ENCODE assay signal across 13 cellular contexts in the genomic region with DNA sequence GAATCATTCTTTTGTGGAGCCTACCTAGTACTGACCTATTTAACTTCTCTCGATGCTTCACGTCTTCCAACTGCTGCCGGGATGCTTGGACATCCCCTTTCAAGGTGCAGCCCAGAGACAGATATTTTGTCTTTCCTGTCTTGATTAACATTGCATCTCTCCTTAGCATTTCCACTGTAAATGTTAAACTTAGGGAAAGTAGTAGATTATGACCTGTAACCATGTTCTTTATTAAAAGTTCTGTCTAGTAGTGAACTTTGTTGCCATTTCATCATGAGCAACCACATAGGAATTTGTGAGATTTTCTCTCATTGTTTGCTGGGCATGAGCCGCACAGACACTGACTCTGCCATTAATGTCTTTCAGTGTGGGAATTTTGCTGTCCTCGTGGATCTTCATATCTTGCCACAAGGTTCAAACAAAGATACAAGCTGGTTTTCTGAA.
A peak's percentile ranks its signal among the peaks of the same experiment; 100 is the strongest.
DNase-seq lines count a peak whose midpoint lies in the region; ATAC-seq and TF ChIP-seq lines count a peak whose summit lies in the region.
"Had no signal": no experiment of that assay in that cellular context is flagged by ENCODE, and none has a peak within 500 bp of the region (broad histone marks: within the 10 kb centered on the region; RNA-seq: fewer than 3 reads in every experiment).

No MANE protein-coding gene starts in this region.

- whole genome bisulfite sequencing in body of pancreas, 2 donors, result 73 to 80% methylated on average over 5 of the region's 5 CpGs

- H3K9me3 Mint-ChIP-seq in naive thymus-derived CD8-positive, alpha-beta T cell, result no peaks in the 10 kb centered on the region
- H3K9me3 Mint-ChIP-seq: T-helper 1 cell treated with Interleukin-12 subunit alpha and Interleukin-12 subunit beta and Interleukin-4 antibody, amounts not matched to agents 30 μg/mL and 1 μg/mL, for 36 hours had no signal

- H3K27me3 ChIP-seq in HCT116 (ENCODE audit: insufficient read depth, low read length), result no peaks in the 10 kb centered on the region
- no peaks in the 10 kb centered on the region for H3K27me3 ChIP-seq in thoracic aorta (replicated peaks; ENCODE audit: insufficient read depth)
- no peaks in the 10 kb centered on the region for H3K27me3 ChIP-seq in body of pancreas
- H3K27me3 ChIP-seq: left lung, thyroid gland had no signal

- peaks cover 3% of the 10 kb centered on the region; the same call in 1 of the 2 replicates for H4K20me1 ChIP-seq in HCT116 (ENCODE audit: insufficient read depth)

- no peaks in the 10 kb centered on the region for H3K27me3 Mint-ChIP-seq in naive thymus-derived CD8-positive, alpha-beta T cell
- H3K27me3 Mint-ChIP-seq: progenitor cell of endocrine pancreas had no signal

- CTCF ChIA-PET in HCT116 (lab: Charles Lee), result no interaction called here

- TF ChIP-seq CTCF in HCT116 (IDR thresholded peaks at IDR 0.05 in 2 of 3, conservative IDR thresholded peaks at IDR 0.05 in 1 of 3; ENCODE audit: borderline replicate concordance in 1 of 3, insufficient read depth in 1 of 3, low read depth in 2 of 3, low read length in 2 of 3) (no peak), astrocyte of the cerebellum (IDR thresholded peaks at IDR 0.05; ENCODE audit: low read depth, low read length, missing control alignments) (no peak), thoracic aorta (IDR thresholded peaks at IDR 0.05) (no peak), body of pancreas (IDR thresholded peaks at IDR 0.05) (no peak)

- DNase-seq in HCT116 (ENCODE audit: low read depth, low spot score), result no peak
- peak; percentile 38 for DNase-seq in astrocyte of the cerebellum (ENCODE audit: low read depth)
- DNase-seq in foreskin melanocyte, result peak; percentile 36
- no peak for DNase-seq in thoracic aorta (ENCODE audit: low spot score)
- DNase-seq in body of pancreas, result no peak
- no peak for DNase-seq in naive thymus-derived CD8-positive, alpha-beta T cell
- no peak for DNase-seq in NCI-H2081 (lab: John Stamatoyannopoulos, UW)
- DNase-seq: left lung, NCI-H1048, NCI-H748 treated with DMSO at 0.1 percent for 48 hours, thyroid gland had no signal

- H3K4me1 ChIP-seq in HCT116 (ENCODE audit: control insufficient read depth in 1 of 2, insufficient read depth in 2 of 2, low read length in 2 of 2) (peaks cover 56 to 70% of the 10 kb centered on the region in 2 experiments), thoracic aorta (ENCODE audit: control insufficient read depth in 1 of 2, low read depth in 2 of 2) (peaks cover 26 to 97% of the 10 kb centered on the region in 2 donors), body of pancreas (peaks cover 35% of the 10 kb centered on the region)

- TF ChIP-seq POLR2A in HCT116 (IDR thresholded peaks at IDR 0.05; ENCODE audit: borderline replicate concordance, extremely low read depth, insufficient read depth, insufficient read length) (no peak), body of pancreas (IDR thresholded peaks at IDR 0.05) (no peak)

- no peak overlapping the region for H3K27ac Mint-ChIP-seq in naive thymus-derived CD8-positive, alpha-beta T cell
- H3K27ac Mint-ChIP-seq: progenitor cell of endocrine pancreas; T-helper 1 cell treated with Interleukin-12 subunit alpha and Interleukin-12 subunit beta and Interleukin-4 antibody, amounts not matched to agents 30 μg/mL and 1 μg/mL, for 36 hours had no signal

- no peak overlapping the region for H3K9ac ChIP-seq in HCT116 (ENCODE audit: low read length)

- no TSS peak for BruUV-seq in HCT116 (replicated peaks; lab: Mats Ljungman, UMichigan)

- POLR2A ChIA-PET in HCT116 (lab: Charles Lee), result no interaction called here
- POLR2A ChIA-PET in naive thymus-derived CD8-positive, alpha-beta T cell (lab: Charles Lee), result no interaction called here

- peak overlapping the region; percentile 38 for H3K4me2 ChIP-seq in HCT116 (ENCODE audit: low read length)

- H3K27ac ChIP-seq in HCT116 (ENCODE audit: low read depth, low read length), result no peak overlapping the region
- H3K27ac ChIP-seq in thoracic aorta, result peak overlapping the region; percentile 73 to 74
- H3K27ac ChIP-seq in body of pancreas, result no peak overlapping the region
- H3K27ac ChIP-seq: left lung had no signal

- no peak overlapping the region for H3K4me3 ChIP-seq in HCT116 (replicated peaks in 1 of 2; ENCODE audit: low read depth in 1 of 2, low read length in 2 of 2)
- no peak overlapping the region for H3K4me3 ChIP-seq in astrocyte of the cerebellum (ENCODE audit: low read depth, low read length)
- H3K4me3 ChIP-seq in thoracic aorta, result peak overlapping the region; percentile 37
- no peak overlapping the region for H3K4me3 ChIP-seq in body of pancreas
- H3K4me3 ChIP-seq: left lung, thyroid gland had no signal

- intact Hi-C loops in HCT116 (cut with micrococcal nuclease), result loop anchor here (10.0 kb wide), 1 partner anchor 89 kb away; no protein-coding TSS in a partner anchor
- intact Hi-C loops in body of pancreas (cut with DNase I), result no loop called here

- H3K4me3 Mint-ChIP-seq in naive thymus-derived CD8-positive, alpha-beta T cell, result no peak overlapping the region
- H3K4me3 Mint-ChIP-seq: T-helper 1 cell treated with Interleukin-12 subunit alpha and Interleukin-12 subunit beta and Interleukin-4 antibody, amounts not matched to agents 30 μg/mL and 1 μg/mL, for 36 hours had no signal

- H3K79me2 ChIP-seq in HCT116 (ENCODE audit: insufficient read depth, low read length), result no peaks in the 10 kb centered on the region

- no peaks in the 10 kb centered on the region for H3K9me2 ChIP-seq in HCT116 (ENCODE audit: insufficient read depth)

- in situ Hi-C loops in astrocyte of the cerebellum (cut with HindIII; ENCODE audit: low sequenced_read_pairs), result no loop called here

- H3K4me1 Mint-ChIP-seq in naive thymus-derived CD8-positive, alpha-beta T cell, result peaks cover 17 to 31% (median 25%) of the 10 kb centered on the region in 4 donors

- H2AFZ ChIP-seq in HCT116 (ENCODE audit: low read depth, low read length, poor library complexity, severe bottlenecking), result no peak overlapping the region

- H3K36me3 ChIP-seq in HCT116 (ENCODE audit: control insufficient read depth in 1 of 2, insufficient read depth in 2 of 2, low read length in 2 of 2) (no peaks in the 10 kb centered on the region), thoracic aorta (no peaks in the 10 kb centered on the region), body of pancreas (replicated peaks in 1 of 2; ENCODE audit: insufficient read depth in 1 of 2, low read depth in 2 of 2) (no peaks in the 10 kb centered on the region)
- H3K36me3 ChIP-seq: left lung, thyroid gland had no signal

- ATAC-seq in HCT116 (peak; percentile 49; the same call in 1 of the 2 replicates), thoracic aorta (ENCODE audit: insufficient number of reproducible peaks, low FRiP score, low read depth) (no peak), body of pancreas (no peak)
- ATAC-seq in naive thymus-derived CD8-positive, alpha-beta T cell, result no peak
- ATAC-seq: left lung had no signal

- no peaks in the 10 kb centered on the region for H3K9me3 ChIP-seq in HCT116 (ENCODE audit: control insufficient read depth in 1 of 2, insufficient read depth in 1 of 2, low read depth in 1 of 2, low read length in 2 of 2)
- H3K9me3 ChIP-seq in thoracic aorta, result no peaks in the 10 kb centered on the region
- H3K9me3 ChIP-seq in body of pancreas, result no peaks in the 10 kb centered on the region
- H3K9me3 ChIP-seq: left lung, thyroid gland had no signal

- RAD21 ChIA-PET in HCT116 (lab: Charles Lee; ENCODE audit: low non-redundant PET in 1 of 2, low total read pairs in 2 of 2, uncharacterized antibody in 2 of 2, unreplicated experiment in 2 of 2), result no interaction called here

- no peak for TF ChIP-seq RAD21 in HCT116 (IDR thresholded peaks at IDR 0.05; ENCODE audit: low read depth)

- peaks cover 0 to 36% (median 15%) of the 10 kb centered on the region in 3 donors for H3K36me3 Mint-ChIP-seq in naive thymus-derived CD8-positive, alpha-beta T cell

TF ChIP-seq in HCT116, 20 proteins besides CTCF, POLR2A, EP300 and RAD21:
- TF ChIP-seq FOSL1 (IDR thresholded peaks at IDR 0.05; ENCODE audit: low read depth) (peak; percentile 14; the same call in 1 of the 2 replicates), POLR2AphosphoS5 (IDR thresholded peaks at IDR 0.05; ENCODE audit: low read depth, low read length) (no peak)

Comparison
In these comparisons a context has a peak if more than half of its experiments do, and no peak if none do; other contexts are left out.
1. DNase-seq: peak in astrocyte of the cerebellum (single experiment) and foreskin melanocyte (single experiment); none in HCT116 (single experiment), thoracic aorta (single experiment), body of pancreas (0 of 4), naive thymus-derived CD8-positive, alpha-beta T cell (0 of 10) and NCI-H2081 (0 of 2).
2. H3K27ac ChIP-seq: peak in thoracic aorta (2 of 2); none in HCT116 (single experiment) and body of pancreas (0 of 4).